ENCODE assay signal across 14 cellular contexts in genomic region chr1:231016234-231016633, GRCh38.
"Had no signal": no experiment of that assay in that cellular context is flagged by ENCODE, and none has a peak within 500 bp of the region (broad histone marks: within the 10 kb centered on the region; RNA-seq: fewer than 3 reads in every experiment).

No MANE protein-coding gene starts in this region.

- ATAC-seq: activated CD4-positive, CD25-positive, alpha-beta regulatory T cell treated with anti-CD3 and anti-CD28 coated beads, Interleukin-2, amount 50 U/mL, for 24 hours; heart left ventricle; pancreas had no signal

- H3K4me1 ChIP-seq: colonic mucosa, pancreas, tibial nerve had no signal

- H3K27ac Mint-ChIP-seq: activated naive CD4-positive, alpha-beta T cell treated with anti-CD3 and anti-CD28 coated beads, Interleukin-2, amount 10 ng/mL, durations not matched to agents 7 days and 5 days; activated T-helper 2 cell treated with anti-CD3 and anti-CD28 coated beads, Interferon-gamma antibody, Interleukin-2, Interleukin-4, amounts not matched to agents 10 μg/mL and 5 μg/mL and 100 μg/mL, durations not matched to agents 14 hours and 24 hours and 36 hours had no signal

- H3K27ac ChIP-seq: colonic mucosa, heart left ventricle, left ventricle myocardium inferior, pancreas, tibial nerve had no signal

- H3K9me3 Mint-ChIP-seq: activated naive CD4-positive, alpha-beta T cell treated with anti-CD3 and anti-CD28 coated beads, Interleukin-2, amount 10 ng/mL, durations not matched to agents 7 days and 5 days; activated T-helper 2 cell treated with anti-CD3 and anti-CD28 coated beads, Interferon-gamma antibody, Interleukin-2, Interleukin-4, amounts not matched to agents 10 μg/mL and 5 μg/mL and 100 μg/mL, durations not matched to agents 14 hours and 24 hours and 36 hours; neural crest cell had no signal

- DNase-seq: activated naive CD4-positive, alpha-beta T cell treated with anti-CD3 and anti-CD28 coated beads, Interleukin-2, amount 10 ng/mL, durations not matched to agents 7 days and 5 days; colonic mucosa; effector CD8-positive, alpha-beta T cell; heart left ventricle; left ventricle myocardium inferior; mesenchymal stem cell; pancreas; retina had no signal

- FAIRE-seq: frontal cortex, islet of Langerhans, pancreas had no signal

- H3K4me3 Mint-ChIP-seq: activated naive CD4-positive, alpha-beta T cell treated with anti-CD3 and anti-CD28 coated beads, Interleukin-2, amount 10 ng/mL, durations not matched to agents 7 days and 5 days; neural crest cell had no signal

- H3K4me3 ChIP-seq: colonic mucosa, heart left ventricle, left ventricle myocardium inferior, pancreas, tibial nerve had no signal

- H3K36me3 ChIP-seq: colonic mucosa, pancreas had no signal

- H3K27me3 Mint-ChIP-seq: activated naive CD4-positive, alpha-beta T cell treated with anti-CD3 and anti-CD28 coated beads, Interleukin-2, amount 10 ng/mL, durations not matched to agents 7 days and 5 days had no signal

- H3K9me3 ChIP-seq: colonic mucosa, heart left ventricle, left ventricle myocardium inferior, pancreas had no signal

- H3K27me3 ChIP-seq: colonic mucosa, heart left ventricle, pancreas, tibial nerve had no signal
